Comparison of ENCODE assay signal across 8 cellular contexts in genomic region chr15:64776402-64776786, GRCh38. TPM values are rescaled to one million over a fixed set of nuclear protein-coding genes. Genes with fewer than 3 reads are reported as not detected.
DNase-seq lines count a peak whose midpoint lies in the region; ATAC-seq and TF ChIP-seq lines count a peak whose summit lies in the region.

No MANE protein-coding gene starts in this region.

- ATAC-seq in DND-41 (ENCODE audit: insufficient read depth, low read depth) (no peak), HG03565 (IDR thresholded peaks at IDR 0.05; ENCODE audit: unreplicated experiment) (no peak)

- H3K4me2 ChIP-seq in DND-41 (ENCODE audit: insufficient read depth, low read length), result peak overlapping the region; percentile 85

- TF ChIP-seq EP300 in sigmoid colon (IDR thresholded peaks at IDR 0.05), result no peak

- DNase-seq in DND-41 (no peak), WERI-Rb-1 (no peak), sigmoid colon (peak; percentile 75), HuH-7 (ENCODE audit: low spot score) (no peak), SK-N-DZ (ENCODE audit: low spot score) (no peak), NCI-H1048 (lab: John Stamatoyannopoulos, UW) (no peak)

- H3K9ac ChIP-seq in DND-41 (ENCODE audit: low read depth, low read length), result no peak overlapping the region
- H3K9ac ChIP-seq in iPS-18a (ENCODE audit: low read length), result peak overlapping the region; percentile 71

- no peak for TF ChIP-seq CTCF in DND-41 (IDR thresholded peaks at IDR 0.05; ENCODE audit: borderline replicate concordance, extremely low read depth, low read length, poor library complexity, severe bottlenecking)
- no peak for TF ChIP-seq CTCF in WERI-Rb-1 (IDR thresholded peaks at IDR 0.05; ENCODE audit: low read depth, low read length)
- TF ChIP-seq CTCF in sigmoid colon (IDR thresholded peaks at IDR 0.05), result no peak

- WGBS in sigmoid colon, 2 donors, result 33 to 40% methylated on average over 25 of the region's 25 CpGs

- H3K27me3 ChIP-seq in DND-41 (ENCODE audit: insufficient read depth, low read length, poor library complexity), result no peaks in the 10 kb centered on the region
- H3K27me3 ChIP-seq in WERI-Rb-1 (ENCODE audit: insufficient read depth, low read depth, severe bottlenecking), result no peaks in the 10 kb centered on the region
- peaks cover 10% of the 10 kb centered on the region for H3K27me3 ChIP-seq in iPS-18a (ENCODE audit: control insufficient read depth, insufficient read depth, low read length)
- no peaks in the 10 kb centered on the region for H3K27me3 ChIP-seq in sigmoid colon

- H3K79me2 ChIP-seq in DND-41 (ENCODE audit: insufficient read depth, low read length), result no peaks in the 10 kb centered on the region

- TF ChIP-seq POLR2A in sigmoid colon (IDR thresholded peaks at IDR 0.05), result no peak

- intact Hi-C loops in sigmoid colon (cut with DNase I), result loop anchor here (2.0 to 5.0 kb wide), 2 partner anchors 24 to 34 kb away; no protein-coding TSS in a partner anchor

- peaks cover 7% of the 10 kb centered on the region for H3K4me1 ChIP-seq in DND-41 (ENCODE audit: insufficient read depth, low read length)
- peaks cover 31% of the 10 kb centered on the region for H3K4me1 ChIP-seq in iPS-18a (ENCODE audit: control insufficient read depth, low read depth, low read length)
- H3K4me1 ChIP-seq in sigmoid colon, result peaks cover 0 to 45% (median 35%) of the 10 kb centered on the region in 4 donors

- peak overlapping the region in 1 of 2 experiments; percentile 62; a peak in 2 of 4 replicates for H3K4me3 ChIP-seq in DND-41 (ENCODE audit: low read depth in 1 of 2, low read length in 2 of 2)
- H3K4me3 ChIP-seq in WERI-Rb-1 (ENCODE audit: low read depth, low read length), result peak overlapping the region; percentile 47; the same call in 1 of the 2 replicates
- peak overlapping the region; percentile 71 for H3K4me3 ChIP-seq in iPS-18a (ENCODE audit: low read length)
- peak overlapping the region; percentile 52 to 96 (median 90) for H3K4me3 ChIP-seq in sigmoid colon

- H3K27ac ChIP-seq in DND-41 (ENCODE audit: low read length) (no peak overlapping the region), WERI-Rb-1 (no peak overlapping the region), iPS-18a (ENCODE audit: low read length) (no peak overlapping the region), sigmoid colon (peak overlapping the region; percentile 95 to 99 (median 96))

- H4K20me1 ChIP-seq in DND-41 (ENCODE audit: insufficient read depth, low read length), result no peaks in the 10 kb centered on the region

- peak overlapping the region; percentile 80; the same call in 1 of the 2 replicates for H2AFZ ChIP-seq in DND-41 (ENCODE audit: low read depth, low read length)

- H3K36me3 ChIP-seq in DND-41 (ENCODE audit: insufficient read depth, low read length) (no peaks in the 10 kb centered on the region), WERI-Rb-1 (no peaks in the 10 kb centered on the region), iPS-18a (ENCODE audit: control insufficient read depth, low read depth, low read length) (no peaks in the 10 kb centered on the region), sigmoid colon (no peaks in the 10 kb centered on the region)

- no peaks in the 10 kb centered on the region for H3K9me3 ChIP-seq in DND-41 (ENCODE audit: insufficient read depth, low read length, severe bottlenecking)
- H3K9me3 ChIP-seq in WERI-Rb-1 (ENCODE audit: severe bottlenecking), result no peaks in the 10 kb centered on the region
- H3K9me3 ChIP-seq in iPS-18a (ENCODE audit: control insufficient read depth, low read depth, low read length), result no peaks in the 10 kb centered on the region
- H3K9me3 ChIP-seq in sigmoid colon, result no peaks in the 10 kb centered on the region

RNA-seq across cellular contexts. Expression of gene RBPMS2, which starts 1.0 kb away (rescaled TPM):
- total RNA-seq in sigmoid colon, result 10 to 100 TPM; 22.1 to 58.2 (median 23.6) TPM
- polyA plus RNA-seq in sigmoid colon, result 1 to 10 TPM in 2 of 3 donors, under 1 TPM in 1; 0.69 to 7.3 (median 4.8) TPM
- polyA plus RNA-seq in SK-N-DZ (2014; cell fraction: cytosol; rRNA removed), result 0.06 and 0.46 TPM in 2 replicates
- polyA plus RNA-seq in SK-N-DZ (2014; cell fraction: nucleus; rRNA removed), result 0.13 and 0.46 TPM in 2 replicates

RNA-seq across cellular contexts. Expression of gene PIF1, which starts 49.1 kb away (rescaled TPM):
- 1 to 10 TPM; 1.2 to 6.9 (median 2.5) TPM for total RNA-seq in sigmoid colon
- 10 to 100 TPM in 1 of 3 donors, 1 to 10 TPM in 1, under 1 TPM in 1; 0.69 to 12.9 (median 2.4) TPM for polyA plus RNA-seq in sigmoid colon
- 62.6 and 88.5 TPM in 2 replicates for polyA plus RNA-seq in SK-N-DZ (2014; cell fraction: cytosol; rRNA removed)
- 274 and 284 TPM in 2 replicates for polyA plus RNA-seq in SK-N-DZ (2014; cell fraction: nucleus; rRNA removed)

Comparison
In these comparisons a context has a peak if more than half of its experiments do, and no peak if none do; other contexts are left out.
1. H3K27ac ChIP-seq: peak in sigmoid colon (4 of 4); none in DND-41 (single experiment), WERI-Rb-1 (single experiment) and iPS-18a (single experiment).